8 cellular contexts compared by ENCODE assay signal in the genomic region with DNA sequence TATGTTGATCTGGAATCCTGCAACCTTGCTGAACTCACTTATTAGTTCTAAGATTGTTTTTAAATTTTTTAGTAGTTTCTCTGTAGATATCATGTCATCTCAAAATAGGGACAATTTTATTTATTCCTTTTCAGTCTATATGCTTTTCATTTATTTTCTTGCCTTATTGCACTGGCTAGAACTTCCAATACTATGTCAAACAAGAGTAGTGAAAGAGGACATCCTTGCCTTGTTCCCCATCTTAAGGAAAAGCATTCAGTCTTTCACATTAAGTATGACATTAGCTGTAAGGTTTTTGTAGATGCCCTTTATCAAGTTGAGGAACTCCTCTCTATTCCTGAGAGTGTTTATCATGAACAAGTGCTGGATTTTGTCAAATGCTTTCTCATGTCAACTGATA.
"Had no signal": no experiment of that assay in that cellular context is flagged by ENCODE, and none has a peak within 500 bp of the region (broad histone marks: within the 10 kb centered on the region; RNA-seq: fewer than 3 reads in every experiment).

No MANE protein-coding gene starts in this region.

- DNase-seq: H9, HCEC 1CT, IMR-90, Karpas-422, KBM-7 had no signal

- FAIRE-seq: H1, HTR-8/SVneo had no signal

- ATAC-seq: GM23338 had no signal
